8 cellular contexts compared by ENCODE assay signal in the genomic region with DNA sequence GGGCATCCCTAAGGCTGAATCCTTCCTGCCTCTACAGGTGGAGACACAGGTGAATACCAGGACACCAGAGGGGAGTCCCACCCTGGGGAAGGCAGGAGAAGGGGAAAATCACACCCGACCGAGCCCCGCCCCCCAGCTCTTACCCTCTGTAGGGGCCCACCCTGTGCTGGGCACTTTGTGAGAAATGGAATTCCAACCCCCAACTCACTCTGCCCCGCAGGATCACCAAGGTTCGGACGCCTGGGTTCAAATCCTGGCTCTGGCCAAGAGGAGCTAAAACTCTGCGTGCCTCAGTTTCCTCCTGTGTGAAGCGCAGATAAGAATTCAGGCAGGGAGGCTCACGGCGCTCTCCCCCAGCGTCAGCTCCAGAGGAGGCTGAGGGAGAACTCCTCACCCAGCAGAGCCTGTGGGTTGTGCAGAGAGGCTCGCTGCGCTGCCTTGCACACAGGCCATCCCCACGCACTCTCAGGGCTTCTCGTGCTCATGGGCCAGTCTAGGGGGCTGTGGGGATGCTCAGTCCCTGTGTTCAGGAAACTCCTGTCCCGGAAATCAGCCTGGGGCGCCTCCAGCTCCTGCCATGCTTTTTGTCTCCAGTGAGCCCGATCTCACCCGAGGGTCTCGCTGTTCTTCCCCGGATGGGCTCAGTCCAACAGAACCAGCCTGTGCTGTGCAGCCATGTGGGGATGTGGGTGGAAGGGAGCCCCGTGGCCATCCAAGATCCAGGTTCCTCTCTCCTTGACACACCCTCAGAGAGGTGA. TPM values are rescaled to one million over a fixed set of nuclear protein-coding genes. Genes with fewer than 3 reads are reported as not detected.
"Had no signal": no experiment of that assay in that cellular context is flagged by ENCODE, and none has a peak within 500 bp of the region (broad histone marks: within the 10 kb centered on the region; RNA-seq: fewer than 3 reads in every experiment).

No MANE protein-coding gene starts in this region.

RNA-seq across cellular contexts. Expression of a gene that starts 3.4 kb away (rescaled TPM):
- total RNA-seq: HT-29, IMR-90, NCI-H460, PC-9, Peyer's patch, Right ventricle myocardium inferior, RPMI7951, SJCRH30 had no signal
- polyA plus RNA-seq: IMR-90 had no signal

RNA-seq across cellular contexts. Expression of a gene that starts 18.5 kb away (rescaled TPM):
- total RNA-seq: PC-9, SJCRH30 had no signal

RNA-seq across cellular contexts. Expression of a gene that starts 46.8 kb away (rescaled TPM):
- total RNA-seq: IMR-90, NCI-H460, PC-9, Peyer's patch, Right ventricle myocardium inferior, SJCRH30 had no signal
- polyA plus RNA-seq: IMR-90 had no signal
